In genomic region chr6:34583461-34583860, GRCh38 we compare ENCODE assay signal across 13 cellular contexts. TPM values are rescaled to one million over a fixed set of nuclear protein-coding genes. Genes with fewer than 3 reads are reported as not detected.
DNase-seq lines count a peak whose midpoint lies in the region; ATAC-seq and TF ChIP-seq lines count a peak whose summit lies in the region.
"Had no signal": no experiment of that assay in that cellular context is flagged by ENCODE, and none has a peak within 500 bp of the region (broad histone marks: within the 10 kb centered on the region; RNA-seq: fewer than 3 reads in every experiment).

No MANE protein-coding gene starts in this region.

- H3K4me1 ChIP-seq in cardiac muscle cell (ENCODE audit: low read depth) (no peaks in the 10 kb centered on the region), right cardiac atrium (ENCODE audit: control insufficient read depth, insufficient read depth, low read length) (peaks cover 7% of the 10 kb centered on the region), upper lobe of right lung (no peaks in the 10 kb centered on the region)

- TF ChIP-seq CTCF in cardiac muscle cell (IDR thresholded peaks at IDR 0.05; ENCODE audit: low read depth, low read length), result peak; percentile 41
- peak; percentile 44 for TF ChIP-seq CTCF in epithelial cell of esophagus (IDR thresholded peaks at IDR 0.05; ENCODE audit: insufficient read depth, low read depth, low read length, missing control alignments)
- no peak for TF ChIP-seq CTCF in upper lobe of right lung (IDR thresholded peaks at IDR 0.05)

- H3K9me3 Mint-ChIP-seq in activated CD4-positive, alpha-beta T cell treated with anti-CD3 and anti-CD28 coated beads, Interleukin-2, amount 10 ng/mL, durations not matched to agents 24 days and 14 days, result no peaks in the 10 kb centered on the region
- H3K9me3 Mint-ChIP-seq: activated T-cell treated with anti-CD3 and anti-CD28 coated beads, Interleukin-2, amount 50 U/mL, for 72 hours had no signal

- H3K4me1 Mint-ChIP-seq in activated CD4-positive, alpha-beta T cell treated with anti-CD3 and anti-CD28 coated beads, Interleukin-2, amount 10 ng/mL, durations not matched to agents 24 days and 14 days, result peaks cover 9% of the 10 kb centered on the region

- no peak overlapping the region for H3K27ac ChIP-seq in cardiac muscle cell
- H3K27ac ChIP-seq in right cardiac atrium (ENCODE audit: low read length), result no peak overlapping the region
- no peak overlapping the region for H3K27ac ChIP-seq in upper lobe of right lung

- DNase-seq in cardiac muscle cell (ENCODE audit: low read depth in 1 of 2, low spot score in 1 of 2) (no peak), right cardiac atrium (no peak), epithelial cell of esophagus (ENCODE audit: low read depth) (peak; percentile 20), upper lobe of right lung (peak; percentile 52), amniotic stem cell (lab: John Stamatoyannopoulos, UW) (no peak), AG20443 (ENCODE audit: low spot score) (no peak)
- DNase-seq in activated CD4-positive, alpha-beta T cell treated with anti-CD3 and anti-CD28 coated beads, Interleukin-2, amount 10 ng/mL, durations not matched to agents 24 days and 14 days, result peak; percentile 66
- DNase-seq: activated T-cell treated with anti-CD3 and anti-CD28 coated beads, Interleukin-2, amount 50 U/mL, for 72 hours; NCI-H1092 treated with DMSO at 0.1 percent for 48 hours; NCI-H446 treated with DMSO at 0.1 percent for 48 hours; SHP77; trophoblast cell had no signal

- no peak overlapping the region for H3K4me3 Mint-ChIP-seq in activated CD4-positive, alpha-beta T cell treated with anti-CD3 and anti-CD28 coated beads, Interleukin-2, amount 10 ng/mL, durations not matched to agents 24 days and 14 days
- H3K4me3 Mint-ChIP-seq: activated T-cell treated with anti-CD3 and anti-CD28 coated beads, Interleukin-2, amount 50 U/mL, for 72 hours had no signal

- H3K4me3 ChIP-seq in cardiac muscle cell (no peak overlapping the region), right cardiac atrium (ENCODE audit: low read length) (no peak overlapping the region), epithelial cell of esophagus (ENCODE audit: low read length) (no peak overlapping the region), upper lobe of right lung (no peak overlapping the region)

- H3K36me3 ChIP-seq in cardiac muscle cell, result no peaks in the 10 kb centered on the region
- H3K36me3 ChIP-seq in upper lobe of right lung, result peaks cover 17% of the 10 kb centered on the region

- H3K36me3 Mint-ChIP-seq in activated CD4-positive, alpha-beta T cell treated with anti-CD3 and anti-CD28 coated beads, Interleukin-2, amount 10 ng/mL, durations not matched to agents 24 days and 14 days (ENCODE audit: low read depth), result no peaks in the 10 kb centered on the region

- no peaks in the 10 kb centered on the region for H3K27me3 Mint-ChIP-seq in activated CD4-positive, alpha-beta T cell treated with anti-CD3 and anti-CD28 coated beads, Interleukin-2, amount 10 ng/mL, durations not matched to agents 24 days and 14 days

- no peak overlapping the region for H3K27ac Mint-ChIP-seq in activated CD4-positive, alpha-beta T cell treated with anti-CD3 and anti-CD28 coated beads, Interleukin-2, amount 10 ng/mL, durations not matched to agents 24 days and 14 days
- H3K27ac Mint-ChIP-seq: activated T-cell treated with anti-CD3 and anti-CD28 coated beads, Interleukin-2, amount 50 U/mL, for 72 hours had no signal

- intact Hi-C loops in right cardiac atrium (cut with DNase I) (no loop called here), upper lobe of right lung (cut with DNase I) (no loop called here)
- intact Hi-C loops in activated CD4-positive, alpha-beta T cell treated with anti-CD3 and anti-CD28 coated beads, Interleukin-2, amount 10 ng/mL, durations not matched to agents 24 days and 14 days (cut with micrococcal nuclease), result no loop called here

- WGBS in right cardiac atrium, result 93% methylated on average over 6 of the region's 6 CpGs

- H3K9me3 ChIP-seq in cardiac muscle cell (ENCODE audit: low read depth) (no peaks in the 10 kb centered on the region), right cardiac atrium (ENCODE audit: control insufficient read depth, low read length) (no peaks in the 10 kb centered on the region), upper lobe of right lung (no peaks in the 10 kb centered on the region)

- ATAC-seq in right cardiac atrium (no peak), upper lobe of right lung (no peak), HG03571 (IDR thresholded peaks at IDR 0.05; ENCODE audit: unreplicated experiment) (no peak)

- H3K27me3 ChIP-seq in cardiac muscle cell (no peaks in the 10 kb centered on the region), right cardiac atrium (ENCODE audit: control insufficient read depth, insufficient read depth) (no peaks in the 10 kb centered on the region), upper lobe of right lung (no peaks in the 10 kb centered on the region)

RNA-seq across cellular contexts. Expression of gene SPDEF, which starts 27.3 kb away (rescaled TPM):
- total RNA-seq in cardiac muscle cell (0.42 and 1.1 TPM in 2 replicates), right cardiac atrium (under 1 TPM in 2 of 4 donors, not detected in 2; 0.11 to 0.17 TPM), upper lobe of right lung (1.3 TPM)
- polyA plus RNA-seq in cardiac muscle cell (0.96 TPM in 1 of 2 replicates, not detected in the other), right cardiac atrium (0.14 TPM)
- total RNA-seq in activated CD4-positive, alpha-beta T cell treated with anti-CD3 and anti-CD28 coated beads, Interleukin-2, amount 10 ng/mL, durations not matched to agents 24 days and 14 days, result not detected in 2 replicates

Comparison
In these comparisons a context has a peak if more than half of its experiments do, and no peak if none do; other contexts are left out.
1. DNase-seq: peak in activated CD4-positive, alpha-beta T cell treated with anti-CD3 and anti-CD28 coated beads, Interleukin-2, amount 10 ng/mL, durations not matched to agents 24 days and 14 days (single experiment), epithelial cell of esophagus (single experiment) and upper lobe of right lung (single experiment); none in cardiac muscle cell (0 of 2), right cardiac atrium (0 of 3), amniotic stem cell (single experiment) and AG20443 (single experiment).